10 cellular contexts compared by ENCODE assay signal in genomic region chr6:144460224-144461095, GRCh38.
A peak's percentile ranks its signal among the peaks of the same experiment; 100 is the strongest.
DNase-seq lines count a peak whose midpoint lies in the region; ATAC-seq and TF ChIP-seq lines count a peak whose summit lies in the region.
"Had no signal": no experiment of that assay in that cellular context is flagged by ENCODE, and none has a peak within 500 bp of the region (broad histone marks: within the 10 kb centered on the region; RNA-seq: fewer than 3 reads in every experiment).

No MANE protein-coding gene starts in this region.

- H3K4me1 Mint-ChIP-seq in nephron progenitor cell (no peaks in the 10 kb centered on the region), endodermal cell (no peaks in the 10 kb centered on the region)

- H3K18ac ChIP-seq in mesenchymal stem cell (ENCODE audit: low read depth in 1 of 2, low read length in 2 of 2): no peak overlapping the region

- H2BK12ac ChIP-seq in mesenchymal stem cell (ENCODE audit: low read length in 2 of 2): no peak overlapping the region

- no peak overlapping the region for H3K4ac ChIP-seq in mesenchymal stem cell (ENCODE audit: low read depth in 1 of 2, low read length in 2 of 2)

- no peak overlapping the region for H3K9ac ChIP-seq in mesenchymal stem cell (ENCODE audit: low read length)
- H3K9ac ChIP-seq in endodermal cell (ENCODE audit: extremely low read depth, low read length, poor library complexity, severe bottlenecking): no peak overlapping the region

- H3K27me3 ChIP-seq in mesenchymal stem cell (ENCODE audit: control insufficient read depth in 1 of 2, insufficient read depth in 1 of 2, low read length in 2 of 2): no peaks in the 10 kb centered on the region
- H3K27me3 ChIP-seq in ascending aorta: no peaks in the 10 kb centered on the region
- H3K27me3 ChIP-seq in endodermal cell (ENCODE audit: control insufficient read depth, insufficient read depth, low read length, poor library complexity, severe bottlenecking): no peaks in the 10 kb centered on the region

- H4K91ac ChIP-seq in mesenchymal stem cell (ENCODE audit: low read length): no peak overlapping the region

- peak; percentile 85 for ATAC-seq in GM18508 (IDR thresholded peaks at IDR 0.05; ENCODE audit: insufficient read depth, unreplicated experiment)
- ATAC-seq in GM21515 (IDR thresholded peaks at IDR 0.05; ENCODE audit: unreplicated experiment): peak; percentile 87
- ATAC-seq in HG03439 (IDR thresholded peaks at IDR 0.05; ENCODE audit: unreplicated experiment): peak; percentile 88

- H3K9me3 ChIP-seq in mesenchymal stem cell (ENCODE audit: control insufficient read depth, low read length) (no peaks in the 10 kb centered on the region), ascending aorta (no peaks in the 10 kb centered on the region), endodermal cell (ENCODE audit: control insufficient read depth, low read length) (peaks cover 4% of the 10 kb centered on the region)

- H3K36me3 ChIP-seq in mesenchymal stem cell (ENCODE audit: control insufficient read depth in 1 of 2, insufficient read depth in 2 of 2, low read depth in 1 of 2, low read length in 2 of 2) (peaks cover 7 to 76% of the 10 kb centered on the region in 2 experiments), ascending aorta (peaks cover 46 to 63% of the 10 kb centered on the region in 2 donors), endodermal cell (ENCODE audit: control insufficient read depth, insufficient read depth, low read length) (peaks cover 48% of the 10 kb centered on the region)

- no peak overlapping the region for H2BK15ac ChIP-seq in mesenchymal stem cell (ENCODE audit: low read depth, poor library complexity, severe bottlenecking)

- no peak overlapping the region for H3K23ac ChIP-seq in mesenchymal stem cell (ENCODE audit: low read length in 2 of 2)

- no peak overlapping the region for H3K4me3 Mint-ChIP-seq in nephron progenitor cell
- no peak overlapping the region for H3K4me3 Mint-ChIP-seq in endodermal cell

- peaks cover 14% of the 10 kb centered on the region for H3K79me1 ChIP-seq in mesenchymal stem cell (replicated peaks; ENCODE audit: low read length, poor library complexity, severe bottlenecking)

- H3K27ac Mint-ChIP-seq in nephron progenitor cell (no peak overlapping the region), endodermal cell (no peak overlapping the region)

- no peak overlapping the region for H3K4me2 ChIP-seq in mesenchymal stem cell (ENCODE audit: low read length, poor library complexity, severe bottlenecking)

- no peaks in the 10 kb centered on the region for H3K27me3 Mint-ChIP-seq in nephron progenitor cell (ENCODE audit: low read depth, poor library complexity)
- H3K27me3 Mint-ChIP-seq in endodermal cell (ENCODE audit: insufficient read depth): no peaks in the 10 kb centered on the region

- H2BK120ac ChIP-seq in mesenchymal stem cell (ENCODE audit: low read depth, low read length): no peak overlapping the region

- H4K8ac ChIP-seq in mesenchymal stem cell (ENCODE audit: low read length): no peak overlapping the region

- intact Hi-C loops in ascending aorta (cut with DNase I): no loop called here

- WGBS in mesenchymal stem cell: 94% methylated on average over 6 of the region's 6 CpGs
- WGBS in endodermal cell (ENCODE audit: insufficient coverage in 1 of 2, insufficient read length in 1 of 2), 2 experiments: 91 to 95% methylated on average over 4 to 6 of the region's 6 CpGs

- H2BK5ac ChIP-seq in mesenchymal stem cell (ENCODE audit: low read depth, low read length, poor library complexity, severe bottlenecking): no peak overlapping the region

- H3K9me3 Mint-ChIP-seq in nephron progenitor cell: no peaks in the 10 kb centered on the region
- H3K9me3 Mint-ChIP-seq in endodermal cell: peaks cover 4% of the 10 kb centered on the region

- DNase-seq in mesenchymal stem cell: no peak
- no peak for DNase-seq in nephron progenitor cell
- DNase-seq in SKM-1 (lab: John Stamatoyannopoulos, UW; ENCODE audit: unreplicated experiment): no peak
- no peak for DNase-seq in ascending aorta (ENCODE audit: low spot score in 2 of 2)
- DNase-seq in endodermal cell: no peak
- DNase-seq: NCI-H2171 had no signal

- H2AK5ac ChIP-seq in mesenchymal stem cell (ENCODE audit: low read length, severe bottlenecking): no peak overlapping the region

- H3K27ac ChIP-seq in mesenchymal stem cell (ENCODE audit: low read length, poor library complexity, severe bottlenecking) (peak overlapping the region; percentile 30), ascending aorta (no peak overlapping the region), endodermal cell (ENCODE audit: low read depth, low read length) (no peak overlapping the region)
- H3K27ac ChIP-seq: VCaP had no signal

- TF ChIP-seq CTCF in nephron progenitor cell (IDR thresholded peaks at IDR 0.05) (no peak), ascending aorta (IDR thresholded peaks at IDR 0.05) (no peak), endodermal cell (conservative IDR thresholded peaks at IDR 0.05) (no peak)

- H3K4me3 ChIP-seq in mesenchymal stem cell (ENCODE audit: insufficient read depth in 1 of 2, low read depth in 1 of 2, low read length in 2 of 2) (no peak overlapping the region), ascending aorta (no peak overlapping the region), endodermal cell (ENCODE audit: low read length) (no peak overlapping the region)

- no peak overlapping the region for H2AFZ ChIP-seq in mesenchymal stem cell (ENCODE audit: low read depth, low read length)

- peaks cover 52% of the 10 kb centered on the region for H3K36me3 Mint-ChIP-seq in nephron progenitor cell (ENCODE audit: low read depth)
- peaks cover 49% of the 10 kb centered on the region for H3K36me3 Mint-ChIP-seq in endodermal cell (ENCODE audit: low read depth)

- no peak overlapping the region for H3K14ac ChIP-seq in mesenchymal stem cell (ENCODE audit: low read length in 2 of 2)

- H3K4me1 ChIP-seq in mesenchymal stem cell (ENCODE audit: control insufficient read depth, insufficient read depth, low read depth, low read length): no peaks in the 10 kb centered on the region
- H3K4me1 ChIP-seq in ascending aorta: no peaks in the 10 kb centered on the region
- no peaks in the 10 kb centered on the region for H3K4me1 ChIP-seq in endodermal cell (ENCODE audit: control insufficient read depth, insufficient read depth, low read length)
